In the genomic region with DNA sequence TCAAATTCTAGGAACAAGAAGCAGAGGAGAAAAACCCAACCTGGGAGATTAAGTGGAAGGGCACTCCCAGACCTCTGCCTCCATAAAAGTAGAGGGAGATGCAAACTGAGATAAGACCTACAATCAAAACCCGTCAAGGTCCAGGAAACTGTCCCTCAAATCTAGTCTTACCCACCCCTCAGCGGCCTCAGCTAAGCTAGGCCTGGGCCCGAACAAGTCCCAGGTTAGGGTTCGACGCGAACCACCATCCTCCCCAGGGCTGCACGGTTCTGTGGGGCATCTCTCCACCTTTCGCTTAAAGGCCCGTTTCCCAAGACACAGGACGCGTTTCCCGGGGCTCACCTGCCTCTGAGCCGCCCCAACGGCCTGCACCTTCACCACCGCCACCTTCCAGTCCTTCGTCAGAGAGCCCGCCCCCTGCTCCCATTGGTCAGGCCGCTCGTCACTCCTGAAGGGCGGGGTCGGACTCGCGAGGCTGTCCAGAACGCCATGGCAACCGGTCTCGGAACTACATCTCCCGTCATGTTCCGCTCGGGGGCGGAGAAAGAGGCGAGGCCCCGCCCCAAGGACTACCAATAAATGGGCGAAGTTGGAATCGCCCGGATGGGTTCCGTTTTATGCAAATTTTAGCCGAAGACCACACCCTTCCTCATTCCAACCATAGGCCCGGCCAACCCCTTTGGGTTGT, we compare ENCODE assay signal across 8 cellular contexts. TPM values are rescaled to one million over a fixed set of nuclear protein-coding genes. Genes with fewer than 3 reads are reported as not detected.
DNase-seq lines count a peak whose midpoint lies in the region; ATAC-seq and TF ChIP-seq lines count a peak whose summit lies in the region.

A gene (minus strand): TSS at position 403 of the 688 bp plus-strand sequence. CDS start 10,190 bp downstream, outside the sequence.

- peak; percentile 87 for ATAC-seq in HG02798 (IDR thresholded peaks at IDR 0.05; ENCODE audit: poor library complexity, unreplicated experiment)

- TF ChIP-seq CTCF in GM12875 (IDR thresholded peaks at IDR 0.05; ENCODE audit: borderline replicate concordance, insufficient read depth, low read depth, low read length), result no peak
- TF ChIP-seq CTCF in cardiac muscle cell (IDR thresholded peaks at IDR 0.05; ENCODE audit: low read depth, low read length), result no peak
- TF ChIP-seq CTCF in parathyroid adenoma (IDR thresholded peaks at IDR 0.05), result no peak
- peak in 1 of 5 experiments; percentile 15 for TF ChIP-seq CTCF in tibial nerve (IDR thresholded peaks at IDR 0.05)

- H3K4me2 ChIP-seq in parathyroid adenoma (ENCODE audit: low read length), result peak within 1 kb of the TSS; percentile 92

- H3K27ac ChIP-seq in cardiac muscle cell, result peak within 1 kb of the TSS; percentile 85
- peak within 1 kb of the TSS; percentile 85 for H3K27ac ChIP-seq in parathyroid adenoma
- peak within 1 kb of the TSS; percentile 89 to 96 (median 94) for H3K27ac ChIP-seq in tibial nerve

- H3K4me1 ChIP-seq in adipocyte (ENCODE audit: control insufficient read depth, insufficient read depth, low read length), result peaks cover 30% of the 10 kb centered on the region
- H3K4me1 ChIP-seq in cardiac muscle cell (ENCODE audit: low read depth), result peaks cover 18% of the 10 kb centered on the region
- peaks cover 2% of the 10 kb centered on the region for H3K4me1 ChIP-seq in parathyroid adenoma
- peaks cover 0 to 51% (median 14%) of the 10 kb centered on the region in 4 donors for H3K4me1 ChIP-seq in tibial nerve

- H2AFZ ChIP-seq in parathyroid adenoma, result peak within 1 kb of the TSS; percentile 73

- H3K27me3 ChIP-seq in adipocyte (replicated peaks; ENCODE audit: control insufficient read depth, insufficient read depth, low read length) (no peaks in the 10 kb centered on the region), cardiac muscle cell (no peaks in the 10 kb centered on the region), parathyroid adenoma (ENCODE audit: control insufficient read depth, insufficient read depth, low read length) (no peaks in the 10 kb centered on the region), tibial nerve (no peaks in the 10 kb centered on the region)

- H3K36me3 ChIP-seq in adipocyte (ENCODE audit: control insufficient read depth, insufficient read depth, low read length, severe bottlenecking) (no peaks in the 10 kb centered on the region), cardiac muscle cell (no peaks in the 10 kb centered on the region), parathyroid adenoma (ENCODE audit: control insufficient read depth, insufficient read depth, low read length) (no peaks in the 10 kb centered on the region), tibial nerve (peaks cover 0 to 9% (median 0%) of the 10 kb centered on the region in 3 donors)

- H3K9ac ChIP-seq in adipocyte (ENCODE audit: low read length) (peak within 1 kb of the TSS; percentile 97), parathyroid adenoma (no peak within 1 kb of the TSS)

- WGBS in tibial nerve, 2 donors, result 0% methylated on average over 28 to 38 of the region's 38 CpGs

- peak in 1 of 2 donors; percentile 83 for TF ChIP-seq EP300 in tibial nerve (IDR thresholded peaks at IDR 0.05)

- DNase-seq in NCI-H1436 (lab: John Stamatoyannopoulos, UW), result peak; percentile 100
- DNase-seq in T follicular helper cell (ENCODE audit: low read depth), result peak; percentile 100
- peak; percentile 100 for DNase-seq in adipocyte (ENCODE audit: low read depth)
- DNase-seq in cardiac muscle cell (ENCODE audit: low read depth in 1 of 2, low spot score in 1 of 2), result peak; percentile 100
- peak; percentile 100 for DNase-seq in tibial nerve (ENCODE audit: low spot score in 2 of 2)

- no peaks in the 10 kb centered on the region for H3K9me3 ChIP-seq in adipocyte (ENCODE audit: control insufficient read depth, low read length)
- H3K9me3 ChIP-seq in cardiac muscle cell (ENCODE audit: low read depth), result no peaks in the 10 kb centered on the region
- no peaks in the 10 kb centered on the region for H3K9me3 ChIP-seq in parathyroid adenoma (ENCODE audit: control insufficient read depth, low read length)
- no peaks in the 10 kb centered on the region for H3K9me3 ChIP-seq in tibial nerve

- peak; percentile 37 to 78 for TF ChIP-seq POLR2A in tibial nerve (IDR thresholded peaks at IDR 0.05)

- peak within 1 kb of the TSS; percentile 90 for H3K4me3 ChIP-seq in GM12875 (ENCODE audit: low read depth, low read length)
- H3K4me3 ChIP-seq in adipocyte (ENCODE audit: low read length), result peak within 1 kb of the TSS; percentile 98
- H3K4me3 ChIP-seq in cardiac muscle cell, result peak within 1 kb of the TSS; percentile 66
- H3K4me3 ChIP-seq in parathyroid adenoma (ENCODE audit: low read depth, low read length), result peak within 1 kb of the TSS; percentile 90
- peak within 1 kb of the TSS; percentile 74 to 99 (median 92) for H3K4me3 ChIP-seq in tibial nerve

- H3K79me2 ChIP-seq in parathyroid adenoma, result peaks cover 23% of the 10 kb centered on the region

RNA-seq across cellular contexts. Expression of the gene that starts here (rescaled TPM):
- total RNA-seq in cardiac muscle cell (17.0 and 58.3 TPM in 2 replicates), tibial nerve (10 to 100 TPM; 48.8 to 94.4 (median 74.8) TPM)
- 58.1 and 79.4 TPM in 2 replicates for polyA plus RNA-seq in cardiac muscle cell

Comparison
In these comparisons a context has a peak if more than half of its experiments do, and no peak if none do; other contexts are left out.
1. Peak in every context shown above with its lines: DNase-seq, ATAC-seq, H3K4me3 ChIP-seq and H3K27ac ChIP-seq.